In the genomic region with DNA sequence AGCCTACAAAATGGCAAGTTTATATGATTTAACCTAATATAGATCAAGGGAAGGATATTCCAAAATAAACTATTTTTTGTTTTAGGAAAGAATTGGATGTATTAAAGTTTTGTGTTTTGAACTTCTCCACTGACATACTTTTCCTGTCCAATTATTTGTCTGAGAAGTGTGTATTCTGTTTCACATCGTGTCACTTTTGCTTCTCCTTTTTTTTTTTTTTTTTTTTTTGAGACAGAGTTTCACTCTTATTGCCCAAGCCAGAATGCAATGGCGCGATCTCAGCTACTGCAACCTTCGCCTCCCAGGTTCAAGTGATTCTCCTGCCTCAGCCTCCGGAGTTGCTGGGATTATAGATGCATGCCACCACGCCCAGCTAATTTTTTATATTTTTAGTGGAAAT, we compare ENCODE assay signal across 18 cellular contexts. TPM values are rescaled to one million over a fixed set of nuclear protein-coding genes. Genes with fewer than 3 reads are reported as not detected.
DNase-seq lines count a peak whose midpoint lies in the region; ATAC-seq and TF ChIP-seq lines count a peak whose summit lies in the region.
"Had no signal": no experiment of that assay in that cellular context is flagged by ENCODE, and none has a peak within 500 bp of the region (broad histone marks: within the 10 kb centered on the region; RNA-seq: fewer than 3 reads in every experiment).

No MANE protein-coding gene starts in this region.

- WGBS in right lobe of liver (ENCODE audit: insufficient coverage, low coverage, low lambda C conversion rate, missing lambda C conversion rate) = 88% methylated on average over 3 of the region's 6 CpGs

- H3K4me1 ChIP-seq in right lobe of liver = no peaks in the 10 kb centered on the region

- TF ChIP-seq POLR2A in right lobe of liver (IDR thresholded peaks at IDR 0.05) = no peak

- H3K36me3 ChIP-seq in right lobe of liver = peaks cover 0 to 12% (median 6%) of the 10 kb centered on the region in 4 donors

- TF ChIP-seq CTCF in VCaP (conservative IDR thresholded peaks at IDR 0.05) (no peak), right lobe of liver (IDR thresholded peaks at IDR 0.05) (no peak)

- H3K27ac Mint-ChIP-seq in stimulated activated naive B cell treated with anti-CD40 and anti-IgM and Interleukin-4, amounts not matched to agents 10 μg/mL and 1 μg/mL and 100 μg/mL, for 72 hours = no peak overlapping the region
- no peak overlapping the region for H3K27ac Mint-ChIP-seq in activated CD4-positive, alpha-beta memory T cell treated with anti-CD3 and anti-CD28 coated beads for 36 hours
- H3K27ac Mint-ChIP-seq: GM23338 had no signal

- H3K27me3 Mint-ChIP-seq in stimulated activated naive B cell treated with anti-CD40 and anti-IgM and Interleukin-4, amounts not matched to agents 10 μg/mL and 1 μg/mL and 100 μg/mL, for 72 hours = no peaks in the 10 kb centered on the region
- H3K27me3 Mint-ChIP-seq in activated CD4-positive, alpha-beta memory T cell treated with anti-CD3 and anti-CD28 coated beads for 36 hours = no peaks in the 10 kb centered on the region
- H3K27me3 Mint-ChIP-seq: CD4-positive, alpha-beta memory T cell had no signal

- intact Hi-C loops in right lobe of liver (cut with DNase I) = no loop called here
- intact Hi-C loops in activated CD4-positive, alpha-beta memory T cell treated with anti-CD3 and anti-CD28 coated beads for 36 hours (cut with micrococcal nuclease) = no loop called here

- peaks cover 10 to 11% of the 10 kb centered on the region in 2 donors for H3K4me1 Mint-ChIP-seq in stimulated activated naive B cell treated with anti-CD40 and anti-IgM and Interleukin-4, amounts not matched to agents 10 μg/mL and 1 μg/mL and 100 μg/mL, for 72 hours
- peaks cover 20% of the 10 kb centered on the region for H3K4me1 Mint-ChIP-seq in activated CD4-positive, alpha-beta memory T cell treated with anti-CD3 and anti-CD28 coated beads for 36 hours (ENCODE audit: low read depth)
- H3K4me1 Mint-ChIP-seq: GM23338 had no signal

- H3K36me3 Mint-ChIP-seq in stimulated activated naive B cell treated with anti-CD40 and anti-IgM and Interleukin-4, amounts not matched to agents 10 μg/mL and 1 μg/mL and 100 μg/mL, for 72 hours = peaks cover 3 to 22% of the 10 kb centered on the region in 2 donors
- peaks cover 11% of the 10 kb centered on the region for H3K36me3 Mint-ChIP-seq in activated CD4-positive, alpha-beta memory T cell treated with anti-CD3 and anti-CD28 coated beads for 36 hours

- peak overlapping the region; percentile 82; the same call in 1 of the 2 replicates for H3K27ac ChIP-seq in VCaP
- no peak overlapping the region for H3K27ac ChIP-seq in right lobe of liver

- ATAC-seq in stimulated activated naive B cell treated with anti-CD40 and anti-IgM and Interleukin-4, amounts not matched to agents 10 μg/mL and 1 μg/mL and 100 μg/mL, for 72 hours (replicated peaks) = peak; percentile 67 to 69
- ATAC-seq in right lobe of liver = no peak
- ATAC-seq: GM23338 had no signal

- H3K9me3 ChIP-seq in right lobe of liver = no peaks in the 10 kb centered on the region

- no peaks in the 10 kb centered on the region for H3K27me3 ChIP-seq in right lobe of liver

- CTCF ChIA-PET in activated CD4-positive, alpha-beta memory T cell treated with anti-CD3 and anti-CD28 coated beads for 36 hours (lab: Charles Lee) = no interaction called here

- H3K9me3 Mint-ChIP-seq in stimulated activated naive B cell treated with anti-CD40 and anti-IgM and Interleukin-4, amounts not matched to agents 10 μg/mL and 1 μg/mL and 100 μg/mL, for 72 hours = no peaks in the 10 kb centered on the region
- H3K9me3 Mint-ChIP-seq in activated CD4-positive, alpha-beta memory T cell treated with anti-CD3 and anti-CD28 coated beads for 36 hours = no peaks in the 10 kb centered on the region
- H3K9me3 Mint-ChIP-seq: CD4-positive, alpha-beta memory T cell; GM23338 had no signal

- POLR2A ChIA-PET in activated CD4-positive, alpha-beta memory T cell treated with anti-CD3 and anti-CD28 coated beads for 36 hours (lab: Charles Lee) = interaction anchor here (0.7 kb wide), 1 partner anchor 59 kb away, joined by 4 read pairs; a partner anchor contains a TSS

- H3K4me3 ChIP-seq in right lobe of liver = no peak overlapping the region
- H3K4me3 ChIP-seq: GM23338 had no signal

- H3K4me3 Mint-ChIP-seq in stimulated activated naive B cell treated with anti-CD40 and anti-IgM and Interleukin-4, amounts not matched to agents 10 μg/mL and 1 μg/mL and 100 μg/mL, for 72 hours = no peak overlapping the region
- H3K4me3 Mint-ChIP-seq in activated CD4-positive, alpha-beta memory T cell treated with anti-CD3 and anti-CD28 coated beads for 36 hours = no peak overlapping the region
- H3K4me3 Mint-ChIP-seq: CD4-positive, alpha-beta memory T cell; GM23338 had no signal

- DNase-seq in SIG-M5 treated with dmso at 0.1 percent for 504 hours (lab: John Stamatoyannopoulos, UW; ENCODE audit: unreplicated experiment) = peak; percentile 31
- no peak for DNase-seq in SIG-M5 (lab: John Stamatoyannopoulos, UW)
- DNase-seq in MV-4-11 (lab: John Stamatoyannopoulos, UW) = peak; percentile 68
- DNase-seq in stimulated activated naive B cell treated with anti-CD40 and anti-IgM and Interleukin-4, amounts not matched to agents 10 μg/mL and 1 μg/mL and 100 μg/mL, for 72 hours = no peak
- DNase-seq in right lobe of liver = no peak
- no peak for DNase-seq in activated CD4-positive, alpha-beta memory T cell treated with anti-CD3 and anti-CD28 coated beads for 36 hours
- no peak for DNase-seq in NCI-H1694 treated with DMSO at 0.1 percent for 48 hours (lab: John Stamatoyannopoulos, UW)
- DNase-seq: 8988T; ACHN; C1 segment of cervical spinal cord; CD4-positive, alpha-beta memory T cell; DMS153; DND-41; GDM1; H7; IMR-90 had no signal

RNA-seq across cellular contexts. Expression of a gene that starts 58.8 kb away (rescaled TPM):
- total RNA-seq in right lobe of liver = 100 to 1,000 TPM in 2 of 6 experiments, 10 to 100 TPM in 4; 35.5 to 106 (median 43.8) TPM
- 10 to 100 TPM; 45.4 to 51.3 TPM for total RNA-seq in activated CD4-positive, alpha-beta memory T cell treated with anti-CD3 and anti-CD28 coated beads for 36 hours

Comparison
In these comparisons a context has a peak if more than half of its experiments do, and no peak if none do; other contexts are left out.
1. DNase-seq: peak in SIG-M5 treated with dmso at 0.1 percent for 504 hours (single experiment) and MV-4-11 (single experiment); none in SIG-M5 (single experiment), stimulated activated naive B cell treated with anti-CD40 and anti-IgM and Interleukin-4, amounts not matched to agents 10 μg/mL and 1 μg/mL and 100 μg/mL, for 72 hours (single experiment), right lobe of liver (0 of 3), activated CD4-positive, alpha-beta memory T cell treated with anti-CD3 and anti-CD28 coated beads for 36 hours (single experiment) and NCI-H1694 treated with DMSO at 0.1 percent for 48 hours (single experiment).
2. ATAC-seq: peak in stimulated activated naive B cell treated with anti-CD40 and anti-IgM and Interleukin-4, amounts not matched to agents 10 μg/mL and 1 μg/mL and 100 μg/mL, for 72 hours (2 of 2); none in right lobe of liver (0 of 4).